1 cellular context compared by ENCODE assay signal in genomic region chr1:204077979-204078696, GRCh38.
TF ChIP-seq lines count a peak whose summit lies in the region.

No MANE protein-coding gene starts in this region.

TF ChIP-seq in HepG2, 621 proteins besides CTCF, POLR2A, EP300 and RAD21 (continued from another document and continues in another):
- TF ChIP-seq, protein P1, sequence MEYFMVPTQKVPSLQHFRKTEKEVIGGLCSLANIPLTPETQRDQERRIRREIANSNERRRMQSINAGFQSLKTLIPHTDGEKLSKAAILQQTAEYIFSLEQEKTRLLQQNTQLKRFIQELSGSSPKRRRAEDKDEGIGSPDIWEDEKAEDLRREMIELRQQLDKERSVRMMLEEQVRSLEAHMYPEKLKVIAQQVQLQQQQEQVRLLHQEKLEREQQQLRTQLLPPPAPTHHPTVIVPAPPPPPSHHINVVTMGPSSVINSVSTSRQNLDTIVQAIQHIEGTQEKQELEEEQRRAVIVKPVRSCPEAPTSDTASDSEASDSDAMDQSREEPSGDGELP (IDR thresholded peaks at IDR 0.05; ENCODE audit: borderline replicate concordance, low read depth), result peak; percentile 55; the same call in 1 of the 2 replicates
- TF ChIP-seq ZNF431 (CRISPR knock-in tag; IDR thresholded peaks at IDR 0.05; ENCODE audit: borderline replicate concordance, low read depth) (no peak), NAIF1 (CRISPR knock-in tag; IDR thresholded peaks at IDR 0.05; ENCODE audit: borderline replicate concordance) (no peak), SKI (IDR thresholded peaks at IDR 0.05; ENCODE audit: partially characterized antibody) (no peak), SRSF1 (optimal IDR thresholded peaks at IDR 0.05; ENCODE audit: low read depth, low read length) (no peak), ZNF225 (CRISPR knock-in tag; IDR thresholded peaks at IDR 0.05) (no peak), ETV6 (CRISPR knock-in tag; conservative IDR thresholded peaks at IDR 0.05) (no peak), ZNF672 (CRISPR knock-in tag; IDR thresholded peaks at IDR 0.05) (no peak), ZNF609 (CRISPR knock-in tag; IDR thresholded peaks at IDR 0.05; ENCODE audit: borderline replicate concordance) (no peak; the same call in 1 of the 2 replicates), NR2C2 (CRISPR knock-in tag; IDR thresholded peaks at IDR 0.05; ENCODE audit: borderline replicate concordance) (no peak), ZSCAN29 (CRISPR knock-in tag; conservative IDR thresholded peaks at IDR 0.05) (0 out of 2 replicates have a peak, but pooled peaks have one; percentile 32), MLLT10 (CRISPR knock-in tag; IDR thresholded peaks at IDR 0.05) (no peak), ZNF430 (CRISPR knock-in tag; IDR thresholded peaks at IDR 0.05) (no peak), CBX5 (CRISPR knock-in tag; IDR thresholded peaks at IDR 0.05; ENCODE audit: borderline replicate concordance) (no peak), FOXC1 (CRISPR knock-in tag; IDR thresholded peaks at IDR 0.05; ENCODE audit: borderline replicate concordance) (no peak), ZNF775 (CRISPR knock-in tag; IDR thresholded peaks at IDR 0.05; ENCODE audit: borderline replicate concordance) (no peak), MTF2 (CRISPR knock-in tag; IDR thresholded peaks at IDR 0.05; ENCODE audit: borderline replicate concordance) (no peak), EED (CRISPR knock-in tag; IDR thresholded peaks at IDR 0.05) (no peak), CBX1 (IDR thresholded peaks at IDR 0.05; ENCODE audit: low read depth) (no peak), ZNF879 (CRISPR knock-in tag; IDR thresholded peaks at IDR 0.05) (no peak), ZNF446 (CRISPR knock-in tag; IDR thresholded peaks at IDR 0.05) (no peak), YY1 (IDR thresholded peaks at IDR 0.05; ENCODE audit: insufficient read depth, insufficient replicate concordance, low read depth, low read length) (no peak), DPF2 (CRISPR knock-in tag; IDR thresholded peaks at IDR 0.05; ENCODE audit: borderline replicate concordance, low read depth) (no peak), TOPORS (CRISPR knock-in tag; IDR thresholded peaks at IDR 0.05) (no peak), GABPB1 (CRISPR knock-in tag; IDR thresholded peaks at IDR 0.05) (peak; percentile 15; the same call in 1 of the 2 replicates), SKIL (CRISPR knock-in tag; IDR thresholded peaks at IDR 0.05; ENCODE audit: borderline replicate concordance) (no peak), ZSCAN21 (CRISPR knock-in tag; IDR thresholded peaks at IDR 0.05; ENCODE audit: borderline replicate concordance) (no peak), CAMTA2 (CRISPR knock-in tag; IDR thresholded peaks at IDR 0.05; ENCODE audit: borderline replicate concordance) (no peak), KMT2A (CRISPR knock-in tag; IDR thresholded peaks at IDR 0.05) (peak; percentile 48; the same call in 1 of the 2 replicates), MEIS1 (CRISPR knock-in tag; IDR thresholded peaks at IDR 0.05; ENCODE audit: borderline replicate concordance) (peak; percentile 55; the same call in 1 of the 2 replicates), FOXO4 (CRISPR knock-in tag; conservative IDR thresholded peaks at IDR 0.05) (no peak), ZNF441 (CRISPR knock-in tag; IDR thresholded peaks at IDR 0.05; ENCODE audit: borderline replicate concordance) (no peak), PHF21A (CRISPR knock-in tag; IDR thresholded peaks at IDR 0.05) (peak; percentile 91), ZNF670 (CRISPR knock-in tag; IDR thresholded peaks at IDR 0.05; ENCODE audit: borderline replicate concordance) (no peak), CHD2 (IDR thresholded peaks at IDR 0.05; ENCODE audit: low read depth, low read length) (no peak), NCOA5 (CRISPR knock-in tag; IDR thresholded peaks at IDR 0.05) (no peak), SP2 (CRISPR knock-in tag; IDR thresholded peaks at IDR 0.05) (no peak), SALL2 (CRISPR knock-in tag; IDR thresholded peaks at IDR 0.05) (no peak), ARNTL (CRISPR knock-in tag; IDR thresholded peaks at IDR 0.05) (no peak), ZNF496 (CRISPR knock-in tag; IDR thresholded peaks at IDR 0.05; ENCODE audit: insufficient replicate concordance) (no peak), NFYB (CRISPR knock-in tag; IDR thresholded peaks at IDR 0.05) (no peak), CREM (IDR thresholded peaks at IDR 0.05) (no peak), CREM (CRISPR knock-in tag; IDR thresholded peaks at IDR 0.05) (no peak), PAX8 (CRISPR knock-in tag; IDR thresholded peaks at IDR 0.05; ENCODE audit: borderline replicate concordance) (no peak), PITX1 (CRISPR knock-in tag; IDR thresholded peaks at IDR 0.05) (no peak; the same call in 1 of the 2 replicates), CHD4 (IDR thresholded peaks at IDR 0.05; ENCODE audit: borderline replicate concordance, low read length) (no peak), ZNF33B (CRISPR knock-in tag; IDR thresholded peaks at IDR 0.05) (no peak), BRCA1 (CRISPR knock-in tag; IDR thresholded peaks at IDR 0.05) (no peak), ZBTB7A (CRISPR knock-in tag; IDR thresholded peaks at IDR 0.05) (no peak), DMAP1 (CRISPR knock-in tag; IDR thresholded peaks at IDR 0.05) (no peak), JUND (CRISPR knock-in tag; IDR thresholded peaks at IDR 0.05) (no peak), FOXO1 (CRISPR knock-in tag; IDR thresholded peaks at IDR 0.05) (no peak; the same call in 1 of the 2 replicates), PRMT3 (CRISPR knock-in tag; IDR thresholded peaks at IDR 0.05; ENCODE audit: borderline replicate concordance, low read depth) (no peak), PCBP2 (optimal IDR thresholded peaks at IDR 0.05; ENCODE audit: low read depth, low read length, poor library complexity, severe bottlenecking) (no peak)
- TF ChIP-seq, protein P2, sequence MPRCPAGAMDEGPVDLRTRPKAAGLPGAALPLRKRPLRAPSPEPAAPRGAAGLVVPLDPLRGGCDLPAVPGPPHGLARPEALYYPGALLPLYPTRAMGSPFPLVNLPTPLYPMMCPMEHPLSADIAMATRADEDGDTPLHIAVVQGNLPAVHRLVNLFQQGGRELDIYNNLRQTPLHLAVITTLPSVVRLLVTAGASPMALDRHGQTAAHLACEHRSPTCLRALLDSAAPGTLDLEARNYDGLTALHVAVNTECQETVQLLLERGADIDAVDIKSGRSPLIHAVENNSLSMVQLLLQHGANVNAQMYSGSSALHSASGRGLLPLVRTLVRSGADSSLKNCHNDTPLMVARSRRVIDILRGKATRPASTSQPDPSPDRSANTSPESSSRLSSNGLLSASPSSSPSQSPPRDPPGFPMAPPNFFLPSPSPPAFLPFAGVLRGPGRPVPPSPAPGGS (CRISPR knock-in tag; IDR thresholded peaks at IDR 0.05), result no peak
- TF ChIP-seq, protein P3, sequence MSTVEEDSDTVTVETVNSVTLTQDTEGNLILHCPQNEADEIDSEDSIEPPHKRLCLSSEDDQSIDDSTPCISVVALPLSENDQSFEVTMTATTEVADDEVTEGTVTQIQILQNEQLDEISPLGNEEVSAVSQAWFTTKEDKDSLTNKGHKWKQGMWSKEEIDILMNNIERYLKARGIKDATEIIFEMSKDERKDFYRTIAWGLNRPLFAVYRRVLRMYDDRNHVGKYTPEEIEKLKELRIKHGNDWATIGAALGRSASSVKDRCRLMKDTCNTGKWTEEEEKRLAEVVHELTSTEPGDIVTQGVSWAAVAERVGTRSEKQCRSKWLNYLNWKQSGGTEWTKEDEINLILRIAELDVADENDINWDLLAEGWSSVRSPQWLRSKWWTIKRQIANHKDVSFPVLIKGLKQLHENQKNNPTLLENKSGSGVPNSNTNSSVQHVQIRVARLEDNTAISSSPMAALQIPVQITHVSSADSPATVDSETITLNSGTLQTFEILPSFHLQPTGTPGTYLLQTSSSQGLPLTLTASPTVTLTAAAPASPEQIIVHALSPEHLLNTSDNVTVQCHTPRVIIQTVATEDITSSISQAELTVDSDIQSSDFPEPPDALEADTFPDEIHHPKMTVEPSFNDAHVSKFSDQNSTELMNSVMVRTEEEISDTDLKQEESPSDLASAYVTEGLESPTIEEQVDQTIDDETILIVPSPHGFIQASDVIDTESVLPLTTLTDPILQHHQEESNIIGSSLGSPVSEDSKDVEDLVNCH (CRISPR knock-in tag; IDR thresholded peaks at IDR 0.05), result no peak
- TF ChIP-seq, protein P4, sequence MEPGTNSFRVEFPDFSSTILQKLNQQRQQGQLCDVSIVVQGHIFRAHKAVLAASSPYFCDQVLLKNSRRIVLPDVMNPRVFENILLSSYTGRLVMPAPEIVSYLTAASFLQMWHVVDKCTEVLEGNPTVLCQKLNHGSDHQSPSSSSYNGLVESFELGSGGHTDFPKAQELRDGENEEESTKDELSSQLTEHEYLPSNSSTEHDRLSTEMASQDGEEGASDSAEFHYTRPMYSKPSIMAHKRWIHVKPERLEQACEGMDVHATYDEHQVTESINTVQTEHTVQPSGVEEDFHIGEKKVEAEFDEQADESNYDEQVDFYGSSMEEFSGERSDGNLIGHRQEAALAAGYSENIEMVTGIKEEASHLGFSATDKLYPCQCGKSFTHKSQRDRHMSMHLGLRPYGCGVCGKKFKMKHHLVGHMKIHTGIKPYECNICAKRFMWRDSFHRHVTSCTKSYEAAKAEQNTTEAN (CRISPR knock-in tag; conservative IDR thresholded peaks at IDR 0.05), result no peak
- TF ChIP-seq, protein P5, sequence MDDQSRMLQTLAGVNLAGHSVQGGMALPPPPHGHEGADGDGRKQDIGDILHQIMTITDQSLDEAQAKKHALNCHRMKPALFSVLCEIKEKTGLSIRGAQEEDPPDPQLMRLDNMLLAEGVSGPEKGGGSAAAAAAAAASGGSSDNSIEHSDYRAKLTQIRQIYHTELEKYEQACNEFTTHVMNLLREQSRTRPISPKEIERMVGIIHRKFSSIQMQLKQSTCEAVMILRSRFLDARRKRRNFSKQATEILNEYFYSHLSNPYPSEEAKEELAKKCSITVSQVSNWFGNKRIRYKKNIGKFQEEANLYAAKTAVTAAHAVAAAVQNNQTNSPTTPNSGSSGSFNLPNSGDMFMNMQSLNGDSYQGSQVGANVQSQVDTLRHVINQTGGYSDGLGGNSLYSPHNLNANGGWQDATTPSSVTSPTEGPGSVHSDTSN (CRISPR knock-in tag; IDR thresholded peaks at IDR 0.05; ENCODE audit: borderline replicate concordance), result no peak
- TF ChIP-seq, protein P6, sequence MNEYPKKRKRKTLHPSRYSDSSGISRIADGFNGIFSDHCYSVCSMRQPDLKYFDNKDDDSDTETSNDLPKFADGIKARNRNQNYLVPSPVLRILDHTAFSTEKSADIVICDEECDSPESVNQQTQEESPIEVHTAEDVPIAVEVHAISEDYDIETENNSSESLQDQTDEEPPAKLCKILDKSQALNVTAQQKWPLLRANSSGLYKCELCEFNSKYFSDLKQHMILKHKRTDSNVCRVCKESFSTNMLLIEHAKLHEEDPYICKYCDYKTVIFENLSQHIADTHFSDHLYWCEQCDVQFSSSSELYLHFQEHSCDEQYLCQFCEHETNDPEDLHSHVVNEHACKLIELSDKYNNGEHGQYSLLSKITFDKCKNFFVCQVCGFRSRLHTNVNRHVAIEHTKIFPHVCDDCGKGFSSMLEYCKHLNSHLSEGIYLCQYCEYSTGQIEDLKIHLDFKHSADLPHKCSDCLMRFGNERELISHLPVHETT (CRISPR knock-in tag; conservative IDR thresholded peaks at IDR 0.05), result no peak
